23 cellular contexts compared by ENCODE assay signal in genomic region chr1:30397576-30397975, GRCh38.
"Had no signal": no experiment of that assay in that cellular context is flagged by ENCODE, and none has a peak within 500 bp of the region (broad histone marks: within the 10 kb centered on the region; RNA-seq: fewer than 3 reads in every experiment).

No MANE protein-coding gene starts in this region.

- H3K36me3 Mint-ChIP-seq: activated naive CD8-positive, alpha-beta T cell treated with anti-CD3 and anti-CD28 coated beads, Interleukin-2, amount 10 ng/mL, durations not matched to agents 7 days and 5 days; brain; WTC11 had no signal

- H3K4me3 Mint-ChIP-seq: activated CD8-positive, alpha-beta T cell treated with anti-CD3 and anti-CD28 coated beads, Interleukin-2, amount 10 ng/mL, durations not matched to agents 7 days and 5 days; activated naive CD8-positive, alpha-beta T cell treated with anti-CD3 and anti-CD28 coated beads, Interleukin-2, amount 10 ng/mL, durations not matched to agents 7 days and 5 days; brain; T-helper 1 cell treated with Interleukin-12 subunit alpha and Interleukin-12 subunit beta and Interleukin-4 antibody, amounts not matched to agents 30 μg/mL and 1 μg/mL, for 36 hours; WTC11 had no signal

- ATAC-seq: activated CD8-positive, alpha-beta T cell treated with anti-CD3 and anti-CD28 coated beads, Interleukin-2, amount 10 ng/mL, durations not matched to agents 7 days and 5 days; PC-3; WTC11 had no signal

- H3K4me1 Mint-ChIP-seq: activated naive CD8-positive, alpha-beta T cell treated with anti-CD3 and anti-CD28 coated beads, Interleukin-2, amount 10 ng/mL, durations not matched to agents 7 days and 5 days; brain; WTC11 had no signal

- DNase-seq: activated CD4-positive, alpha-beta T cell treated with anti-CD3 and anti-CD28 coated beads for 48 hours; activated CD4-positive, alpha-beta T cell treated with anti-CD3 and anti-CD28 coated beads, Interleukin-2, amount 50 U/mL, for 4 hours; activated CD4-positive, CD25-positive, alpha-beta regulatory T cell treated with anti-CD3 and anti-CD28 coated beads, Interleukin-2, amount 50 U/mL, for 72 hours; activated CD8-positive, alpha-beta memory T cell treated with anti-CD3 and anti-CD28 coated beads, Interleukin-2, amount 50 U/mL, for 48 hours; activated CD8-positive, alpha-beta T cell treated with anti-CD3 and anti-CD28 coated beads, Interleukin-2, amount 10 ng/mL, durations not matched to agents 7 days and 5 days; activated naive CD4-positive, alpha-beta T cell treated with anti-CD3 and anti-CD28 coated beads, Interleukin-2, amount 50 U/mL, for 16 hours; activated naive CD8-positive, alpha-beta T cell treated with anti-CD3 and anti-CD28 coated beads, Interleukin-2, amount 10 ng/mL, durations not matched to agents 7 days and 5 days; activated T-cell treated with anti-CD3 and anti-CD28 coated beads, Interleukin-2, amount 50 U/mL, for 1 hour; KBM-7; NCI-H1092; NCI-H1417 treated with DMSO at 0.1 percent for 48 hours; NCI-H1694; NCI-H2029; NCI-H2107; NCI-H2171 treated with DMSO at 0.1 percent for 48 hours; NCI-H226; NCI-H526; NCI-H774; PC-3; SHP77 treated with DMSO at 0.1 percent for 48 hours had no signal

- H3K27ac Mint-ChIP-seq: activated CD8-positive, alpha-beta T cell treated with anti-CD3 and anti-CD28 coated beads, Interleukin-2, amount 10 ng/mL, durations not matched to agents 7 days and 5 days; activated naive CD8-positive, alpha-beta T cell treated with anti-CD3 and anti-CD28 coated beads, Interleukin-2, amount 10 ng/mL, durations not matched to agents 7 days and 5 days; T-helper 1 cell treated with Interleukin-12 subunit alpha and Interleukin-12 subunit beta and Interleukin-4 antibody, amounts not matched to agents 30 μg/mL and 1 μg/mL, for 36 hours; WTC11 had no signal

- H3K9me3 Mint-ChIP-seq: activated naive CD8-positive, alpha-beta T cell treated with anti-CD3 and anti-CD28 coated beads, Interleukin-2, amount 10 ng/mL, durations not matched to agents 7 days and 5 days; T-helper 1 cell treated with Interleukin-12 subunit alpha and Interleukin-12 subunit beta and Interleukin-4 antibody, amounts not matched to agents 30 μg/mL and 1 μg/mL, for 36 hours had no signal
